10 cellular contexts compared by ENCODE assay signal in genomic region chr15:74821091-74821789, GRCh38. TPM values are rescaled to one million over a fixed set of nuclear protein-coding genes. Genes with fewer than 3 reads are reported as not detected.
A peak's percentile ranks its signal among the peaks of the same experiment; 100 is the strongest.
DNase-seq lines count a peak whose midpoint lies in the region; ATAC-seq, FAIRE-seq and TF ChIP-seq lines count a peak whose summit lies in the region.
"Had no signal": no experiment of that assay in that cellular context is flagged by ENCODE, and none has a peak within 500 bp of the region (broad histone marks: within the 10 kb centered on the region; RNA-seq: fewer than 3 reads in every experiment).

No MANE protein-coding gene starts in this region.

- no peak for FAIRE-seq in H54 (lab: Jason Lieb, UNC)

- WGBS in thyroid gland, 2 donors: 57 to 67% methylated on average over 9 of the region's 11 CpGs

- ATAC-seq in GM18867 (IDR thresholded peaks at IDR 0.05; ENCODE audit: unreplicated experiment) (peak; percentile 78), HG02938 (IDR thresholded peaks at IDR 0.05; ENCODE audit: unreplicated experiment) (peak; percentile 78)
- ATAC-seq: stimulated activated effector memory CD8-positive, alpha-beta T cell treated with anti-CD3 and anti-CD28 coated beads, Interleukin-12 subunit alpha, Interleukin-12 subunit beta, amount 100 ng/mL, for 72 hours had no signal

- intact Hi-C loops in thyroid gland (cut with DNase I): no loop called here

- no peak overlapping the region for H2AFZ ChIP-seq in OCI-LY1 (ENCODE audit: low read length)

- peak overlapping the region; percentile 51 for H3K27ac ChIP-seq in OCI-LY1 (ENCODE audit: low read depth, low read length, poor library complexity, severe bottlenecking)
- no peak overlapping the region for H3K27ac ChIP-seq in thyroid gland

- H3K4me2 ChIP-seq in OCI-LY1 (ENCODE audit: low read length): peak overlapping the region; percentile 21; the same call in 1 of the 2 replicates

- no peaks in the 10 kb centered on the region for H3K9me2 ChIP-seq in OCI-LY1 (ENCODE audit: low read depth, low read length)

- H3K4me1 ChIP-seq in BE2C (peaks cover 32% of the 10 kb centered on the region), OCI-LY1 (ENCODE audit: insufficient read depth, low read length, severe bottlenecking) (peaks cover 22% of the 10 kb centered on the region), thyroid gland (peaks cover 0 to 5% of the 10 kb centered on the region in 2 donors)

- no peaks in the 10 kb centered on the region for H4K20me1 ChIP-seq in OCI-LY1 (ENCODE audit: insufficient read depth, low read length)

- no peak overlapping the region for H3K4me3 ChIP-seq in BE2C (ENCODE audit: low read depth, low read length)
- H3K4me3 ChIP-seq in OCI-LY1 (ENCODE audit: low read depth, low read length, poor library complexity, severe bottlenecking): peak overlapping the region; percentile 2
- H3K4me3 ChIP-seq in thyroid gland (replicated peaks in 1 of 3): no peak overlapping the region

- no peak overlapping the region; the same call in 1 of the 2 replicates for H3K9ac ChIP-seq in OCI-LY1 (ENCODE audit: low read length)

- TF ChIP-seq POLR2A in H54 (IDR thresholded peaks at IDR 0.05; ENCODE audit: low read depth, low read length) (no peak), thyroid gland (IDR thresholded peaks at IDR 0.05) (no peak)

- H3F3A ChIP-seq in OCI-LY1 (ENCODE audit: insufficient read depth, low read length): no peaks in the 10 kb centered on the region

- H3K36me3 ChIP-seq in BE2C: no peaks in the 10 kb centered on the region
- H3K36me3 ChIP-seq in OCI-LY1 (ENCODE audit: insufficient read depth, low read length): no peaks in the 10 kb centered on the region
- no peaks in the 10 kb centered on the region for H3K36me3 ChIP-seq in thyroid gland

- DNase-seq in BE2C: peak; percentile 55
- DNase-seq in GF-D8 (lab: John Stamatoyannopoulos, UW): no peak
- no peak for DNase-seq in H54 (ENCODE audit: insufficient read length, low spot score)
- no peak for DNase-seq in OCI-M2 (lab: John Stamatoyannopoulos, UW; ENCODE audit: unreplicated experiment)
- no peak for DNase-seq in thyroid gland
- DNase-seq: activated CD4-positive, alpha-beta memory T cell treated with anti-CD3 and anti-CD28 coated beads for 36 hours had no signal

- no peaks in the 10 kb centered on the region for H3K79me2 ChIP-seq in OCI-LY1 (ENCODE audit: insufficient read depth, low read length)

- TF ChIP-seq CTCF in BE2C (IDR thresholded peaks at IDR 0.05; ENCODE audit: low read depth, low read length) (no peak), OCI-LY1 (IDR thresholded peaks at IDR 0.05; ENCODE audit: low read length) (no peak), thyroid gland (IDR thresholded peaks at IDR 0.05) (no peak)

- H3K9me3 ChIP-seq in BE2C: no peaks in the 10 kb centered on the region
- H3K9me3 ChIP-seq in OCI-LY1 (ENCODE audit: low read length): no peaks in the 10 kb centered on the region
- H3K9me3 ChIP-seq in thyroid gland: no peaks in the 10 kb centered on the region

- no peaks in the 10 kb centered on the region for H3K27me3 ChIP-seq in BE2C
- H3K27me3 ChIP-seq in OCI-LY1 (ENCODE audit: insufficient read depth, low read length): no peaks in the 10 kb centered on the region; the same call in 1 of the 2 replicates
- no peaks in the 10 kb centered on the region for H3K27me3 ChIP-seq in thyroid gland

RNA-seq across cellular contexts. Expression of gene CPLX3, which starts 5.2 kb away (rescaled TPM):
- polyA plus RNA-seq in BE2C (2012; ENCODE audit: insufficient read depth, insufficient read length, low read depth): not detected
- not detected for total RNA-seq in thyroid gland
- total RNA-seq: activated CD4-positive, alpha-beta memory T cell treated with anti-CD3 and anti-CD28 coated beads for 36 hours had no signal

RNA-seq across cellular contexts. Expression of gene LMAN1L, which starts 8.6 kb away (rescaled TPM):
- 0.73 TPM for polyA plus RNA-seq in BE2C (2012; ENCODE audit: insufficient read depth, insufficient read length, low read depth)
- total RNA-seq in thyroid gland: 1 to 10 TPM in 1 of 4 donors, not detected in 3; 3.5 TPM
- total RNA-seq: activated CD4-positive, alpha-beta memory T cell treated with anti-CD3 and anti-CD28 coated beads for 36 hours had no signal

RNA-seq across cellular contexts. Expression of gene ULK3, which starts 21.7 kb away (rescaled TPM):
- polyA plus RNA-seq in BE2C (2012; ENCODE audit: insufficient read depth, insufficient read length, low read depth): 152 TPM
- 10 to 100 TPM; 40.9 to 91.1 (median 74.7) TPM for total RNA-seq in thyroid gland

RNA-seq across cellular contexts. Expression of gene CSK, which starts 39.4 kb away (rescaled TPM):
- polyA plus RNA-seq in BE2C (2012; ENCODE audit: insufficient read depth, insufficient read length, low read depth): 311 TPM
- 10 to 100 TPM; 18.2 to 24.3 (median 20.3) TPM for total RNA-seq in thyroid gland

RNA-seq across cellular contexts. Expression of gene SCAMP2, which starts 51.9 kb away (rescaled TPM):
- polyA plus RNA-seq in BE2C (2012; ENCODE audit: insufficient read depth, insufficient read length, low read depth): 76.6 TPM
- total RNA-seq in thyroid gland: 100 to 1,000 TPM in 2 of 4 donors, 10 to 100 TPM in 2; 59.3 to 129 (median 104) TPM
